17 cellular contexts compared by ENCODE assay signal in the genomic region with DNA sequence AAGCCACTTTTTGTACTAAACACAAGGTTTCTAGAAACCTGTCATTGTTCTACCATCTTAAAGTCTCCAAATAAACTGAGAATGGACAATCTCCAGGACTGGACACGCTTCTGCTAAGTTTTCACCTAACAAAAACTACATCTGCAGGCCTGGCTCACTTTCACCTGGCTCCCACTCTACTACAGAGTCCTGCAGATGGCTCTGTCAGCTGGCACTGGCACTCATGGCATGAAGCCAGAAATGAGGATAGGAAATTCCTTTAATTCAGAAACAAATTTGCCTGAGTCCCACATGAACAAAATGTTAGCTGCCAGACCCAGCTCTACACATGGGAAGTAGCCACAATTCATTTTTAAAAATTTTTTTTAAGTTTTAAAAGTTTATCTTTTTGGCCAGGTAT. TPM values are rescaled to one million over a fixed set of nuclear protein-coding genes. Genes with fewer than 3 reads are reported as not detected.
DNase-seq lines count a peak whose midpoint lies in the region; ATAC-seq, FAIRE-seq and TF ChIP-seq lines count a peak whose summit lies in the region.
"Had no signal": no experiment of that assay in that cellular context is flagged by ENCODE, and none has a peak within 500 bp of the region (broad histone marks: within the 10 kb centered on the region; RNA-seq: fewer than 3 reads in every experiment).

No MANE protein-coding gene starts in this region.

- no peaks in the 10 kb centered on the region for H3K9me3 ChIP-seq in astrocyte (ENCODE audit: insufficient read depth, low read depth, low read length)
- H3K9me3 ChIP-seq: psoas muscle had no signal

- peaks cover 56% of the 10 kb centered on the region for H3K4me1 Mint-ChIP-seq in astrocyte (ENCODE audit: low read depth, unreplicated experiment)
- H3K4me1 Mint-ChIP-seq: activated T-helper 17 cell treated with anti-CD3 and anti-CD28 coated beads, Interleukin-2, amount 50 U/mL, for 72 hours had no signal

- no peaks in the 10 kb centered on the region for H3K79me2 ChIP-seq in astrocyte (ENCODE audit: insufficient read depth, low read length)

- peak overlapping the region; percentile 71 for H3K27ac ChIP-seq in astrocyte (ENCODE audit: low read depth, low read length)
- H3K27ac ChIP-seq: HL-60, psoas muscle had no signal

- H3K27me3 ChIP-seq in astrocyte (ENCODE audit: insufficient read depth, low read length) = no peaks in the 10 kb centered on the region

- peak overlapping the region; percentile 61 for H3K4me2 ChIP-seq in astrocyte (ENCODE audit: low read length)

- FAIRE-seq in astrocyte (lab: Jason Lieb, UNC) = no peak

- ATAC-seq in GM18517 (IDR thresholded peaks at IDR 0.05; ENCODE audit: unreplicated experiment) (no peak), GM19463 (IDR thresholded peaks at IDR 0.05; ENCODE audit: unreplicated experiment) (no peak)
- ATAC-seq: HCT116 had no signal

- no peaks in the 10 kb centered on the region for H4K20me1 ChIP-seq in astrocyte (ENCODE audit: insufficient read depth, low read length)

- H3K9ac ChIP-seq in astrocyte (ENCODE audit: low read length) = peak overlapping the region; percentile 23

- peak; percentile 15 for DNase-seq in COLO668 (lab: John Stamatoyannopoulos, UW; ENCODE audit: unreplicated experiment)
- peak; percentile 59 for DNase-seq in HS-27A (ENCODE audit: low read depth)
- no peak for DNase-seq in astrocyte (ENCODE audit: low read depth)
- DNase-seq in occipital lobe (lab: John Stamatoyannopoulos, UW) = peak; percentile 5
- no peak for DNase-seq in NCI-H1436 (lab: John Stamatoyannopoulos, UW)
- no peak for DNase-seq in NCI-H510A treated with DMSO at 0.1 percent for 48 hours (lab: John Stamatoyannopoulos, UW)
- DNase-seq: activated CD4-positive, alpha-beta T cell treated with anti-CD3 and anti-CD28 coated beads, Interleukin-2, amount 50 U/mL, for 4 hours; aorta; psoas muscle; RPMI8226; stimulated activated CD4-positive, alpha-beta T cell treated with anti-CD3 and anti-CD28 coated beads, Interleukin-2, amount 100 ng/mL, for 24 hours had no signal

- H3K27ac Mint-ChIP-seq in astrocyte (ENCODE audit: unreplicated experiment) = peak overlapping the region; percentile 76
- H3K27ac Mint-ChIP-seq: activated T-helper 17 cell treated with anti-CD3 and anti-CD28 coated beads, Interleukin-2, amount 50 U/mL, for 72 hours had no signal

- H3K27me3 Mint-ChIP-seq in astrocyte (ENCODE audit: low read depth, unreplicated experiment) = no peaks in the 10 kb centered on the region

- H3K4me1 ChIP-seq in astrocyte (ENCODE audit: insufficient read depth, low read length) = peaks cover 26% of the 10 kb centered on the region
- H3K4me1 ChIP-seq: psoas muscle had no signal

- no peaks in the 10 kb centered on the region for H3K36me3 ChIP-seq in astrocyte (ENCODE audit: insufficient read depth, low read length)

- H3K9me3 Mint-ChIP-seq in astrocyte (ENCODE audit: unreplicated experiment) = no peaks in the 10 kb centered on the region

- no peak for TF ChIP-seq CTCF in astrocyte (IDR thresholded peaks at IDR 0.05; ENCODE audit: insufficient read depth, low read depth, low read length)

- H3K4me3 ChIP-seq in astrocyte (ENCODE audit: insufficient read depth, low read depth, low read length) = no peak overlapping the region
- H3K4me3 ChIP-seq: psoas muscle had no signal

- H3K36me3 Mint-ChIP-seq in astrocyte (ENCODE audit: low read depth, unreplicated experiment) = no peaks in the 10 kb centered on the region

- H3K4me3 Mint-ChIP-seq in astrocyte (ENCODE audit: unreplicated experiment) = no peak overlapping the region
- H3K4me3 Mint-ChIP-seq: activated T-helper 17 cell treated with anti-CD3 and anti-CD28 coated beads, Interleukin-2, amount 50 U/mL, for 72 hours had no signal

- no peak overlapping the region for H2AFZ ChIP-seq in astrocyte (ENCODE audit: low read depth, low read length)

RNA-seq across cellular contexts. Expression of gene STXBP6, which starts 42.1 kb away (rescaled TPM):
- total RNA-seq in astrocyte (27.1 and 27.5 TPM in 2 replicates), occipital lobe (11.9 TPM)
- total RNA-seq: activated T-helper 17 cell treated with anti-CD3 and anti-CD28 coated beads, Interleukin-2, amount 50 U/mL, for 72 hours; mononuclear cell had no signal

Comparison
In these comparisons a context has a peak if more than half of its experiments do, and no peak if none do; other contexts are left out.
1. DNase-seq: peak in COLO668 (single experiment), HS-27A (single experiment) and occipital lobe (single experiment); none in astrocyte (single experiment), NCI-H1436 (single experiment) and NCI-H510A treated with DMSO at 0.1 percent for 48 hours (single experiment).